Comparison of ENCODE assay signal across 28 cellular contexts in the genomic region with DNA sequence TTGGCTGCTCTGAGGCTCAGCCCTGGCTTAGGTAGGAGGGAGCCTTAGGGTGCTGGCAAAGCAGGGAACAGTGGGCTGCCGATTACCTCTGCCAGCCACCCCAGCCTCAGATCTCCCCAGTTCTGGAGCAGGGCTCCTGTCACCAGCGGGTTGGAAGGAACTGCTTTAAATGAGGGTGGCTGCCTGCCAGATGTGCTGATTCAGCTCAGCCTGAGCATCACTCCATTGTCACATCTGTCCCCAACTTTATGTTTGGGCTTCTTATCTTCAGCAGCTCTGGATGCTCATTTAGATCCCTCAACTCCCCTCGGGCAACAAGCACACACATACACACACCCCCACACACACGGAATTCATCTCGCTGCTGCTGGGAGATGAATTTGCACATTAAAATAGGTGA. TPM values are rescaled to one million over a fixed set of nuclear protein-coding genes. Genes with fewer than 3 reads are reported as not detected.
A peak's percentile ranks its signal among the peaks of the same experiment; 100 is the strongest.
DNase-seq lines count a peak whose midpoint lies in the region; ATAC-seq, FAIRE-seq and TF ChIP-seq lines count a peak whose summit lies in the region.
"Had no signal": no experiment of that assay in that cellular context is flagged by ENCODE, and none has a peak within 500 bp of the region (broad histone marks: within the 10 kb centered on the region; RNA-seq: fewer than 3 reads in every experiment).

No MANE protein-coding gene starts in this region.

- intact Hi-C loops in Panc1 (cut with micrococcal nuclease; ENCODE audit: unreplicated experiment) (no loop called here), K562 (cut with micrococcal nuclease) (no loop called here)
- intact Hi-C loops in naive thymus-derived CD4-positive, alpha-beta T cell (cut with micrococcal nuclease) = loop anchor here in 1 of 2 donors (5.0 kb wide), 1 partner anchor 33 kb away; no protein-coding TSS in a partner anchor

- peaks cover 14% of the 10 kb centered on the region for H3F3A ChIP-seq in GM23248 (ENCODE audit: insufficient read depth)

- peaks cover 0 to 59% (median 14%) of the 10 kb centered on the region in 5 donors for H3K36me3 Mint-ChIP-seq in naive thymus-derived CD4-positive, alpha-beta T cell

- H3K9ac ChIP-seq in GM23248 (no peak overlapping the region), K562 (ENCODE audit: insufficient read depth in 1 of 2, low read depth in 2 of 2, low read length in 2 of 2) (no peak overlapping the region)

- no peak for TF ChIP-seq POLR2A in K562 (conservative IDR thresholded peaks at IDR 0.05)

- H3K9me2 ChIP-seq in GM23248 (ENCODE audit: insufficient read depth) = no peaks in the 10 kb centered on the region

- H3K4me1 ChIP-seq in GM23248 (ENCODE audit: insufficient read depth) (peaks cover 16% of the 10 kb centered on the region), Panc1 (ENCODE audit: control insufficient read depth, insufficient read depth, low read length) (no peaks in the 10 kb centered on the region), K562 (replicated peaks in 1 of 2; ENCODE audit: control insufficient read depth in 2 of 2, insufficient read depth in 2 of 2, low read length in 2 of 2) (peaks cover 0 to 8% of the 10 kb centered on the region in 2 experiments; a peak in 3 of 5 replicates)
- H3K4me1 ChIP-seq in naive thymus-derived CD4-positive, alpha-beta T cell (ENCODE audit: control insufficient read depth in 2 of 2, insufficient read depth in 2 of 2, low read length in 2 of 2) = peaks cover 0 to 5% of the 10 kb centered on the region in 2 donors
- H3K4me1 ChIP-seq: SJSA1 had no signal

- WGBS in GM23248 (ENCODE audit: low coverage in 1 of 2, low lambda C conversion rate in 2 of 2, missing lambda C conversion rate in 2 of 2), 2 experiments = 42 to 48% methylated on average over 5 of the region's 5 CpGs
- 2% methylated on average over 5 of the region's 5 CpGs for WGBS in K562 (ENCODE audit: insufficient coverage, low coverage, missing lambda C conversion rate)

- FAIRE-seq in K562 (lab: Jason Lieb, UNC) = no peak
- FAIRE-seq: A204.1, GM12892 had no signal

- H3K27me3 Mint-ChIP-seq in naive thymus-derived CD4-positive, alpha-beta T cell = no peaks in the 10 kb centered on the region

- H3K9me1 ChIP-seq in K562 (ENCODE audit: control insufficient read depth, insufficient read depth, low read length) = no peaks in the 10 kb centered on the region

- peaks cover 7 to 11% (median 9%) of the 10 kb centered on the region in 7 donors for H3K4me1 Mint-ChIP-seq in naive thymus-derived CD4-positive, alpha-beta T cell

- in situ Hi-C loops in GM23248 (cut with MboI) = no loop called here
- in situ Hi-C loops in Panc1 (cut with HindIII; ENCODE audit: low pct_unique_long_range_greater_than_20kb, low sequenced_read_pairs) = no loop called here
- in situ Hi-C loops in K562 (cut with MboI) = no loop called here

- CTCF ChIA-PET in Panc1 (lab: Charles Lee) = no interaction called here
- CTCF ChIA-PET in K562 (lab: Yijun Ruan, JAX; ENCODE audit: low intra/inter-chr PET ratio) = no interaction called here
- CTCF ChIA-PET in naive thymus-derived CD4-positive, alpha-beta T cell (lab: Charles Lee) = no interaction called here

- no peaks in the 10 kb centered on the region for H3K79me2 ChIP-seq in GM23248 (ENCODE audit: insufficient read depth)
- H3K79me2 ChIP-seq in K562 (ENCODE audit: control insufficient read depth, insufficient read depth, low read length) = no peaks in the 10 kb centered on the region

- BruUV-seq in Panc1 (replicated peaks; lab: Mats Ljungman, UMichigan) = no TSS peak
- BruUV-seq in K562 (replicated peaks; lab: Mats Ljungman, UMichigan) = no TSS peak

- POLR2A ChIA-PET in Panc1 (lab: Charles Lee) (no interaction called here), K562 (lab: Yijun Ruan, JAX) (no interaction called here)
- POLR2A ChIA-PET in naive thymus-derived CD4-positive, alpha-beta T cell (lab: Charles Lee) = no interaction called here

- H3K27ac ChIP-seq in GM23248 = no peak overlapping the region
- H3K27ac ChIP-seq in Panc1 (ENCODE audit: low read length) = no peak overlapping the region
- H3K27ac ChIP-seq in K562 (ENCODE audit: extremely low read depth, low read depth, low read length) = no peak overlapping the region
- H3K27ac ChIP-seq in naive thymus-derived CD4-positive, alpha-beta T cell (ENCODE audit: low read depth, low read length) = no peak overlapping the region
- H3K27ac ChIP-seq: HL-60, SJSA1 had no signal

- TF ChIP-seq RAD21 in K562 (CRISPR knock-in tag; conservative IDR thresholded peaks at IDR 0.05 in 1 of 2, IDR thresholded peaks at IDR 0.05 in 1 of 2) = no peak

- no peak for TF ChIP-seq EP300 in K562 (IDR thresholded peaks at IDR 0.05; ENCODE audit: low read length)

- no peaks in the 10 kb centered on the region for H4K20me1 ChIP-seq in GM23248 (ENCODE audit: insufficient read depth)
- H4K20me1 ChIP-seq in K562 (replicated peaks; ENCODE audit: control insufficient read depth, insufficient read depth, low read length) = no peaks in the 10 kb centered on the region

- no peak overlapping the region for H2AFZ ChIP-seq in GM23248
- H2AFZ ChIP-seq in K562 (ENCODE audit: low read depth, low read length) = no peak overlapping the region

- TF ChIP-seq CTCF in Panc1 (IDR thresholded peaks at IDR 0.05) (no peak), K562 (IDR thresholded peaks at IDR 0.05 in 2 of 3, conservative IDR thresholded peaks at IDR 0.05 in 1 of 3; ENCODE audit: insufficient read depth in 2 of 3, low read depth in 1 of 3, low read length in 3 of 3) (no peak)

- H3K4me2 ChIP-seq in GM23248 (ENCODE audit: unreplicated experiment) = no peak overlapping the region
- no peak overlapping the region for H3K4me2 ChIP-seq in K562 (ENCODE audit: insufficient read depth, low read length)

- ATAC-seq in Panc1 (peak; percentile 21; the same call in 1 of the 2 replicates), K562 (no peak), GM19395 (IDR thresholded peaks at IDR 0.05; ENCODE audit: unreplicated experiment) (no peak)
- ATAC-seq in naive thymus-derived CD4-positive, alpha-beta T cell = no peak
- ATAC-seq: CD8-positive, alpha-beta T cell had no signal

- no peak overlapping the region for H3K4me3 Mint-ChIP-seq in naive thymus-derived CD4-positive, alpha-beta T cell
- H3K4me3 Mint-ChIP-seq: CD8-positive, alpha-beta T cell; T-helper 1 cell treated with Interleukin-12 subunit alpha and Interleukin-12 subunit beta and Interleukin-4 antibody, amounts not matched to agents 30 μg/mL and 1 μg/mL, for 36 hours had no signal

- DNase-seq in GM23248 (peak; percentile 24), Panc1 (ENCODE audit: low read depth, low spot score) (no peak), K562 (ENCODE audit: extremely low read depth in 1 of 4, low spot score in 3 of 4) (peak in 1 of 4 experiments; percentile 26), midbrain (lab: John Stamatoyannopoulos, UW) (peak; percentile 3), NCI-H187 treated with DMSO at 0.1 percent for 48 hours (lab: John Stamatoyannopoulos, UW) (no peak), Kasumi-1 (lab: John Stamatoyannopoulos, UW) (no peak)
- DNase-seq in naive thymus-derived CD4-positive, alpha-beta T cell = no peak
- DNase-seq: AML-193; Calu3; CD8-positive, alpha-beta T cell; DMS79 treated with DMSO at 0.1 percent for 48 hours; H7; Karpas-422; MV-4-11; NCI-H1105 treated with DMSO at 0.1 percent for 48 hours; NCI-H146; NCI-H2029; NCI-H446 treated with DMSO at 0.1 percent for 48 hours; Right ventricle myocardium superior; SW 1271; T-helper 9 cell had no signal

- H3K27me3 ChIP-seq in GM23248 (replicated peaks; ENCODE audit: insufficient read depth) (no peaks in the 10 kb centered on the region), Panc1 (ENCODE audit: control insufficient read depth, insufficient read depth, low read length) (no peaks in the 10 kb centered on the region), K562 (ENCODE audit: control insufficient read depth in 2 of 2, insufficient read depth in 2 of 2, low read length in 2 of 2) (peaks cover 0 to 21% of the 10 kb centered on the region in 2 experiments; a peak in 2 of 5 replicates)
- no peaks in the 10 kb centered on the region for H3K27me3 ChIP-seq in naive thymus-derived CD4-positive, alpha-beta T cell (ENCODE audit: control insufficient read depth in 2 of 2, insufficient read depth in 2 of 2, low read length in 2 of 2)
- H3K27me3 ChIP-seq: SJSA1 had no signal

- no peak overlapping the region for H3K27ac Mint-ChIP-seq in naive thymus-derived CD4-positive, alpha-beta T cell
- H3K27ac Mint-ChIP-seq: CD8-positive, alpha-beta T cell; T-helper 1 cell treated with Interleukin-12 subunit alpha and Interleukin-12 subunit beta and Interleukin-4 antibody, amounts not matched to agents 30 μg/mL and 1 μg/mL, for 36 hours had no signal

- H3K9me3 ChIP-seq in GM23248 (ENCODE audit: low read depth) (no peaks in the 10 kb centered on the region), Panc1 (ENCODE audit: control insufficient read depth, insufficient read depth, low read depth, low read length) (no peaks in the 10 kb centered on the region), K562 (replicated peaks; ENCODE audit: control insufficient read depth, insufficient read depth, low read depth, low read length) (no peaks in the 10 kb centered on the region)
- no peaks in the 10 kb centered on the region for H3K9me3 ChIP-seq in naive thymus-derived CD4-positive, alpha-beta T cell (ENCODE audit: control insufficient read depth in 2 of 3, low read length in 3 of 3)
- H3K9me3 ChIP-seq: SJSA1 had no signal

- H3K36me3 ChIP-seq in GM23248 (ENCODE audit: low read depth) = no peaks in the 10 kb centered on the region
- H3K36me3 ChIP-seq in Panc1 (ENCODE audit: control insufficient read depth, insufficient read depth, low read length) = no peaks in the 10 kb centered on the region
- no peaks in the 10 kb centered on the region for H3K36me3 ChIP-seq in K562 (ENCODE audit: control insufficient read depth, insufficient read depth, low read length)
- peaks cover 0 to 41% (median 0%) of the 10 kb centered on the region in 3 experiments for H3K36me3 ChIP-seq in naive thymus-derived CD4-positive, alpha-beta T cell (ENCODE audit: control insufficient read depth in 2 of 3, insufficient read depth in 3 of 3, low read length in 3 of 3)
- H3K36me3 ChIP-seq: SJSA1 had no signal

- no peak overlapping the region for H3K4me3 ChIP-seq in GM23248
- no peak overlapping the region for H3K4me3 ChIP-seq in Panc1 (ENCODE audit: low read depth in 2 of 2, low read length in 2 of 2)
- H3K4me3 ChIP-seq in K562 = no peak overlapping the region
- H3K4me3 ChIP-seq in naive thymus-derived CD4-positive, alpha-beta T cell (ENCODE audit: low read length) = no peak overlapping the region
- H3K4me3 ChIP-seq: SJSA1 had no signal

- no peaks in the 10 kb centered on the region for H3K9me3 Mint-ChIP-seq in naive thymus-derived CD4-positive, alpha-beta T cell
- H3K9me3 Mint-ChIP-seq: CD8-positive, alpha-beta T cell; T-helper 1 cell treated with Interleukin-12 subunit alpha and Interleukin-12 subunit beta and Interleukin-4 antibody, amounts not matched to agents 30 μg/mL and 1 μg/mL, for 36 hours had no signal

RNA-seq across cellular contexts. Expression of gene ANKK1, which starts 16.9 kb away (rescaled TPM):
- not detected in 2 replicates for total RNA-seq in GM23248 (2014; rRNA removed; shearing (Covaris generic))
- not detected in 2 replicates for polyA plus RNA-seq in GM23248 (2016; fragmentation: Nextera tagmentation; extraction: Ambion mirVana)
- 0.08 TPM for total RNA-seq in Panc1 (2021; ENCODE audit: unreplicated experiment)
- polyA plus RNA-seq in Panc1 (2012; ENCODE audit: insufficient read length) = 0.23 TPM
- 0.12 TPM in 1 of 2 replicates, not detected in the other for total RNA-seq in K562 (2011; cell fraction: chromatin; rRNA removed; ENCODE audit: low replicate concordance)
- not detected in 2 replicates for total RNA-seq in K562 (2011; cell fraction: nucleolus; rRNA removed)
- not detected in 2 replicates for total RNA-seq in K562 (2011; cell fraction: nucleoplasm; rRNA removed)
- not detected in 2 replicates for total RNA-seq in K562 (2014; rRNA removed)
- not detected in 2 replicates for total RNA-seq in K562 (2014; rRNA removed; fragmentation: Illumina TruSeq; extraction: Trizol)
- total RNA-seq in K562 (2015; rRNA removed; fragmentation: Illumina TruSeq; extraction: Trizol) = not detected in 2 replicates
- not detected in 2 replicates for total RNA-seq in K562 (2021)
- polyA plus RNA-seq in K562 (2011; rRNA removed) = not detected in 2 replicates
- not detected in 2 replicates for polyA plus RNA-seq in K562 (2011; cell fraction: cytosol; rRNA removed)
- 0.09 TPM in 1 of 2 replicates, not detected in the other for polyA plus RNA-seq in K562 (2011; cell fraction: nucleus; rRNA removed)
- 0.12 TPM in 1 of 2 replicates, not detected in the other for polyA plus RNA-seq in K562 (2012)
- polyA plus RNA-seq in K562 (2014; fragmentation: Illumina TruSeq; extraction: Trizol) = not detected in 2 replicates
- polyA plus RNA-seq in K562 (2014; fragmentation: Nextera tagmentation; extraction: Ambion mirVana) = not detected
- polyA plus RNA-seq in K562 (2014; rRNA removed) = not detected in 2 replicates
- polyA minus RNA-seq in K562 (2011; rRNA and poly(A)+ RNA removed) = not detected in 2 replicates
- not detected in 2 replicates for polyA minus RNA-seq in K562 (2011; cell fraction: cytosol; rRNA and poly(A)+ RNA removed)
- not detected in 2 replicates for polyA minus RNA-seq in K562 (2011; cell fraction: nucleus; rRNA and poly(A)+ RNA removed)
- total RNA-seq in naive thymus-derived CD4-positive, alpha-beta T cell = 1 to 10 TPM in 4 of 5 experiments, under 1 TPM in 1; 0.24 to 4.2 (median 3.2) TPM
- under 1 TPM in 1 of 2 donors, not detected in 1; 0.61 TPM for polyA plus RNA-seq in naive thymus-derived CD4-positive, alpha-beta T cell
- total RNA-seq: H7, Right ventricle myocardium superior, SJSA1 had no signal
- polyA plus RNA-seq: AG04450 had no signal

RNA-seq across cellular contexts. Expression of gene TTC12, which starts 56.3 kb away (rescaled TPM):
- 6.3 and 6.7 TPM in 2 replicates for total RNA-seq in GM23248 (2014; rRNA removed; shearing (Covaris generic))
- polyA plus RNA-seq in GM23248 (2016; fragmentation: Nextera tagmentation; extraction: Ambion mirVana) (4.4 and 7.7 TPM in 2 replicates), K562 (2011; rRNA removed) (10.2 and 13.4 TPM in 2 replicates), K562 (2014; fragmentation: Illumina TruSeq; extraction: Trizol) (12.1 and 14.0 TPM in 2 replicates), K562 (2014; fragmentation: Nextera tagmentation; extraction: Ambion mirVana) (1 to 10 TPM; 5.1 to 9.1 TPM), K562 (2014; rRNA removed) (9.4 and 19.9 TPM in 2 replicates)
- total RNA-seq in Panc1 (2021; ENCODE audit: unreplicated experiment) (24.3 TPM), K562 (2014; rRNA removed) (10.0 and 18.9 TPM in 2 replicates), K562 (2014; rRNA removed; fragmentation: Illumina TruSeq; extraction: Trizol) (15.1 and 15.3 TPM in 2 replicates), K562 (2015; rRNA removed; fragmentation: Illumina TruSeq; extraction: Trizol) (16.0 and 18.9 TPM in 2 replicates), K562 (2021) (8.4 and 8.5 TPM in 2 replicates)
- 14.4 TPM for polyA plus RNA-seq in Panc1 (2012; ENCODE audit: insufficient read length)
- 28.3 and 44.1 TPM in 2 replicates for total RNA-seq in K562 (2011; cell fraction: chromatin; rRNA removed; ENCODE audit: low replicate concordance)
- 12.5 and 15.3 TPM in 2 replicates for total RNA-seq in K562 (2011; cell fraction: nucleolus; rRNA removed)
- total RNA-seq in K562 (2011; cell fraction: nucleoplasm; rRNA removed) = 13.1 and 21.4 TPM in 2 replicates
- 4.3 and 4.8 TPM in 2 replicates for polyA plus RNA-seq in K562 (2011; cell fraction: cytosol; rRNA removed)
- polyA plus RNA-seq in K562 (2011; cell fraction: nucleus; rRNA removed) = 37.7 and 40.7 TPM in 2 replicates
- polyA plus RNA-seq in K562 (2012) = 7.1 and 9.9 TPM in 2 replicates
- 13.0 and 20.5 TPM in 2 replicates for polyA minus RNA-seq in K562 (2011; rRNA and poly(A)+ RNA removed)
- polyA minus RNA-seq in K562 (2011; cell fraction: cytosol; rRNA and poly(A)+ RNA removed) = 2.5 and 7.3 TPM in 2 replicates
- polyA minus RNA-seq in K562 (2011; cell fraction: nucleus; rRNA and poly(A)+ RNA removed) = 26.5 and 41.2 TPM in 2 replicates
- 10 to 100 TPM; 14.1 to 84.5 (median 58.2) TPM for total RNA-seq in naive thymus-derived CD4-positive, alpha-beta T cell
- polyA plus RNA-seq in naive thymus-derived CD4-positive, alpha-beta T cell = 10 to 100 TPM in 1 of 2 donors, 1 to 10 TPM in 1; 8.2 to 13.2 TPM

Comparison
In these comparisons a context has a peak if more than half of its experiments do, and no peak if none do; other contexts are left out.
1. DNase-seq: peak in GM23248 (single experiment) and midbrain (single experiment); none in Panc1 (single experiment), NCI-H187 treated with DMSO at 0.1 percent for 48 hours (single experiment), Kasumi-1 (0 of 2) and naive thymus-derived CD4-positive, alpha-beta T cell (0 of 9).